ENCODE assay signal across 8 cellular contexts in genomic region chr22:30423959-30424380, GRCh38. TPM values are rescaled to one million over a fixed set of nuclear protein-coding genes. Genes with fewer than 3 reads are reported as not detected.
DNase-seq lines count a peak whose midpoint lies in the region; ATAC-seq and TF ChIP-seq lines count a peak whose summit lies in the region.

No MANE protein-coding gene starts in this region.

- H3K4me1 Mint-ChIP-seq in T-cell, result peaks cover 55 to 61% (median 56%) of the 10 kb centered on the region in 3 donors

- peak in 1 of 4 donors; percentile 67 for TF ChIP-seq EP300 in upper lobe of left lung (IDR thresholded peaks at IDR 0.05)

- TF ChIP-seq POLR2A in upper lobe of left lung (IDR thresholded peaks at IDR 0.05), result peak in 1 of 4 donors; percentile 87

- DNase-seq in GM13977 (ENCODE audit: low spot score) (peak; percentile 98), NCI-H146 (lab: John Stamatoyannopoulos, UW) (peak; percentile 98), T-cell (peak; percentile 91 to 99 (median 98)), amniotic epithelial cell (ENCODE audit: low read depth) (peak; percentile 99), heart right ventricle (peak; percentile 97 to 99), pons (ENCODE audit: low spot score) (peak; percentile 100), upper lobe of left lung (peak; percentile 96 to 98)

- H3K27me3 ChIP-seq in heart right ventricle, result no peaks in the 10 kb centered on the region
- no peaks in the 10 kb centered on the region for H3K27me3 ChIP-seq in upper lobe of left lung

- CTCF ChIA-PET in T-cell (lab: Charles Lee), result interaction anchor here (0.6 to 2.7 kb wide), 21 partner anchors 9 to 866 kb away, joined by 3 to 12 read pairs (median 6); partner anchors contain the start of genes CASTOR1 (in 1 of the 2), CCDC157 (in 1 of the 2), SEC14L2 (in 1 of the 2) and SF3A1 (in 1 of the 2)

- H3K9me3 ChIP-seq in heart right ventricle (peaks cover 0 to 4% (median 0%) of the 10 kb centered on the region in 11 donors), upper lobe of left lung (no peaks in the 10 kb centered on the region)

- H3K27me3 Mint-ChIP-seq in T-cell, result no peaks in the 10 kb centered on the region

- POLR2A ChIA-PET in T-cell (lab: Charles Lee), result interaction anchor here (0.6 to 4.3 kb wide), 16 partner anchors 9 to 859 kb away, joined by 3 to 21 read pairs (median 4); partner anchors contain the start of gene SEC14L2 (in 2 of the 2)

- peak overlapping the region; percentile 61 to 88 (median 74) for H3K4me3 ChIP-seq in heart right ventricle
- H3K4me3 ChIP-seq in upper lobe of left lung, result peak overlapping the region; percentile 57 to 75 (median 68)

- H3K36me3 Mint-ChIP-seq in T-cell, result peaks cover 23% of the 10 kb centered on the region

- H3K36me3 ChIP-seq in heart right ventricle (peaks cover 0 to 44% (median 1%) of the 10 kb centered on the region in 9 donors), upper lobe of left lung (peaks cover 0 to 5% (median 2%) of the 10 kb centered on the region in 4 donors)

- WGBS in heart right ventricle, 2 donors, result 0% methylated on average over 25 of the region's 25 CpGs
- WGBS in upper lobe of left lung, 2 donors, result 0 to 1% methylated on average over 2 to 20 of the region's 25 CpGs

- H3K4me3 Mint-ChIP-seq in T-cell, result peak overlapping the region; percentile 92 to 97 (median 95)

- no peak for TF ChIP-seq CTCF in GM13977 (IDR thresholded peaks at IDR 0.05; ENCODE audit: extremely low read depth, insufficient read depth, missing control alignments)
- TF ChIP-seq CTCF in heart right ventricle (IDR thresholded peaks at IDR 0.05), result no peak
- TF ChIP-seq CTCF in upper lobe of left lung (IDR thresholded peaks at IDR 0.05), result peak in 1 of 6 experiments; percentile 5

- ATAC-seq in HG02870 (IDR thresholded peaks at IDR 0.05; ENCODE audit: unreplicated experiment) (peak; percentile 85), T-cell (replicated peaks in 1 of 4) (peak; percentile 86 to 92 (median 89)), heart right ventricle (peak; percentile 91 to 96 (median 95)), upper lobe of left lung (ENCODE audit: low FRiP score in 2 of 2) (peak; percentile 93 to 97)

- peak overlapping the region; percentile 96 to 99 for H3K27ac Mint-ChIP-seq in T-cell

- intact Hi-C loops in heart right ventricle (cut with DNase I), result no loop called here

- peaks cover 7 to 67% (median 41%) of the 10 kb centered on the region in 9 donors for H3K4me1 ChIP-seq in heart right ventricle
- H3K4me1 ChIP-seq in upper lobe of left lung, result peaks cover 38 to 53% (median 45%) of the 10 kb centered on the region in 4 donors

- in situ Hi-C loops in GM13977 (cut with MboI; ENCODE audit: low pct_unique_long_range_greater_than_20kb, low sequenced_read_pairs, unreplicated experiment), result no loop called here

- no peaks in the 10 kb centered on the region for H3K9me3 Mint-ChIP-seq in T-cell

- H3K27ac ChIP-seq in heart right ventricle, result peak overlapping the region; percentile 84 to 98 (median 96)
- H3K27ac ChIP-seq in upper lobe of left lung, result peak overlapping the region; percentile 93 to 98 (median 96)

RNA-seq across cellular contexts. Expression of gene MTFP1, which starts 1.6 kb away (rescaled TPM):
- total RNA-seq in T-cell (10 to 100 TPM; 22.7 to 59.2 (median 29.4) TPM), heart right ventricle (10 to 100 TPM in 7 of 10 donors, 1 to 10 TPM in 3; 5.9 to 31.0 (median 13.2) TPM), upper lobe of left lung (10 to 100 TPM in 4 of 6 donors, 1 to 10 TPM in 2; 5.8 to 28.4 (median 12.8) TPM)
- polyA plus RNA-seq in heart right ventricle, result 100 to 1,000 TPM in 1 of 2 donors, 10 to 100 TPM in 1; 50.8 to 132 TPM

RNA-seq across cellular contexts. Expression of gene SEC14L2, which starts 27.2 kb away (rescaled TPM):
- 10 to 100 TPM; 10.9 to 87.9 (median 15.8) TPM for total RNA-seq in T-cell
- 1 to 10 TPM in 2 of 10 donors, under 1 TPM in 8; 0.21 to 3.7 (median 0.78) TPM for total RNA-seq in heart right ventricle
- polyA plus RNA-seq in heart right ventricle, result 1 to 10 TPM in 1 of 2 donors, under 1 TPM in 1; 0.80 to 7.6 TPM
- total RNA-seq in upper lobe of left lung, result 10 to 100 TPM in 2 of 6 donors, 1 to 10 TPM in 4; 5.6 to 12.6 (median 8.4) TPM

RNA-seq across cellular contexts. Expression of gene RNF215, which starts 36.8 kb away (rescaled TPM):
- total RNA-seq in T-cell (1 to 10 TPM; 6.2 to 8.4 (median 6.3) TPM), heart right ventricle (10 to 100 TPM in 1 of 10 donors, 1 to 10 TPM in 9; 3.4 to 10.5 (median 6.0) TPM), upper lobe of left lung (10 to 100 TPM in 5 of 6 donors, 1 to 10 TPM in 1; 9.3 to 30.3 (median 16.5) TPM)
- 1 to 10 TPM; 4.9 to 7.2 TPM for polyA plus RNA-seq in heart right ventricle

RNA-seq across cellular contexts. Expression of gene SEC14L3, which starts 47.8 kb away (rescaled TPM):
- total RNA-seq in T-cell, result not detected
- total RNA-seq in heart right ventricle, result not detected
- polyA plus RNA-seq in heart right ventricle, result not detected
- 1 to 10 TPM in 3 of 6 donors, under 1 TPM in 2, not detected in 1; 0.43 to 2.3 (median 1.1) TPM for total RNA-seq in upper lobe of left lung

Comparison
In these comparisons a context has a peak if more than half of its experiments do, and no peak if none do; other contexts are left out.
1. Peak in every context shown above with its lines: DNase-seq, ATAC-seq, H3K4me3 ChIP-seq and H3K27ac ChIP-seq.